ENCODE assay signal across 8 cellular contexts in genomic region chr1:165854101-165854845, GRCh38. TPM values are rescaled to one million over a fixed set of nuclear protein-coding genes. Genes with fewer than 3 reads are reported as not detected.
DNase-seq lines count a peak whose midpoint lies in the region; ATAC-seq, FAIRE-seq and TF ChIP-seq lines count a peak whose summit lies in the region.

No MANE protein-coding gene starts in this region.

- DNase-seq in CD4-positive, CD25-positive, alpha-beta regulatory T cell = no peak
- DNase-seq in GM12878 (ENCODE audit: low read depth, low spot score) = no peak
- DNase-seq in medulla oblongata (ENCODE audit: extremely low spot score) = peak; percentile 38
- no peak for DNase-seq in NCI-H748 (lab: John Stamatoyannopoulos, UW; ENCODE audit: unreplicated experiment)
- DNase-seq in activated CD4-positive, alpha-beta T cell treated with anti-CD3 and anti-CD28 coated beads for 1 hour = no peak
- DNase-seq in H7 = no peak
- no peak for DNase-seq in NCI-H2171 (lab: John Stamatoyannopoulos, UW)

- peak; percentile 25 to 45; a peak in 2 of 4 replicates for TF ChIP-seq EP300 in GM12878 (IDR thresholded peaks at IDR 0.05; ENCODE audit: borderline replicate concordance in 1 of 2, control insufficient read depth in 1 of 2, low read depth in 2 of 2, low read length in 2 of 2)

- peaks cover 85% of the 10 kb centered on the region for H3K79me2 ChIP-seq in GM12878 (ENCODE audit: control insufficient read depth, insufficient read depth, low read length)

- TF ChIP-seq RAD21 in GM12878 (IDR thresholded peaks at IDR 0.05; ENCODE audit: insufficient read depth, low read depth, low read length) = no peak

- 62% methylated on average over 7 of the region's 7 CpGs for WGBS in GM12878 (ENCODE audit: insufficient coverage, insufficient replicate concordance, low lambda C conversion rate, missing lambda C conversion rate)

- no peak for FAIRE-seq in GM12878 (lab: Jason Lieb, UNC)

- no peaks in the 10 kb centered on the region for H3K36me3 Mint-ChIP-seq in CD4-positive, CD25-positive, alpha-beta regulatory T cell

- H3K36me3 ChIP-seq in CD4-positive, CD25-positive, alpha-beta regulatory T cell (ENCODE audit: control insufficient read depth, insufficient read depth, low read length) = no peaks in the 10 kb centered on the region
- H3K36me3 ChIP-seq in HUES6 (ENCODE audit: control insufficient read depth, insufficient read depth, low read length) = no peaks in the 10 kb centered on the region
- peaks cover 0 to 5% of the 10 kb centered on the region in 2 experiments; a peak in 2 of 4 replicates for H3K36me3 ChIP-seq in GM12878 (ENCODE audit: control insufficient read depth in 2 of 2, insufficient read depth in 2 of 2, low read length in 1 of 2)
- H3K36me3 ChIP-seq in H7 (replicated peaks; ENCODE audit: control insufficient read depth, insufficient read depth, low read length) = no peaks in the 10 kb centered on the region; the same call in 1 of the 2 replicates

- H3K27ac Mint-ChIP-seq in CD4-positive, CD25-positive, alpha-beta regulatory T cell = peak overlapping the region in 2 of 3 donors; percentile 7 to 11

- no peak overlapping the region for H3K4me3 Mint-ChIP-seq in CD4-positive, CD25-positive, alpha-beta regulatory T cell

- in situ Hi-C loops in GM12878 (cut with MboI) = no loop called here

- no peak overlapping the region for H3K4me3 ChIP-seq in CD4-positive, CD25-positive, alpha-beta regulatory T cell (ENCODE audit: low read depth, low read length)
- H3K4me3 ChIP-seq in HUES6 (ENCODE audit: low read depth, low read length) (no peak overlapping the region), GM12878 (no peak overlapping the region), H7 (ENCODE audit: insufficient read depth, low read depth, low read length) (no peak overlapping the region)

- no peaks in the 10 kb centered on the region for H3K27me3 ChIP-seq in CD4-positive, CD25-positive, alpha-beta regulatory T cell (ENCODE audit: control insufficient read depth, insufficient read depth, low read length)
- H3K27me3 ChIP-seq in HUES6 (ENCODE audit: control insufficient read depth, insufficient read depth, low read length) (no peaks in the 10 kb centered on the region), GM12878 (replicated peaks in 1 of 2; ENCODE audit: control insufficient read depth in 2 of 2, insufficient read depth in 2 of 2, low read length in 1 of 2) (no peaks in the 10 kb centered on the region), H7 (ENCODE audit: control insufficient read depth, insufficient read depth, low read length) (no peaks in the 10 kb centered on the region)

- POLR2A ChIA-PET in GM12878 (lab: Charles Lee) = interaction anchor here (1.0 to 3.4 kb wide), 9 partner anchors 13 to 31 kb away, joined by 3 to 20 read pairs (median 4); no protein-coding TSS in a partner anchor

- CTCF ChIA-PET in GM12878 (lab: Yijun Ruan, JAX) = interaction anchor here (0.6 to 9.7 kb wide), 6 partner anchors 17 to 231 kb away, joined by 3 to 62 read pairs (median 4); partner anchors contain the start of genes TMCO1 and UCK2

- no peaks in the 10 kb centered on the region for H3K27me3 Mint-ChIP-seq in CD4-positive, CD25-positive, alpha-beta regulatory T cell

- SMC1A ChIA-PET in GM12878 (lab: Charles Lee; ENCODE audit: uncharacterized antibody, unreplicated experiment) = interaction anchor here (1.0 to 17.9 kb wide), 9 partner anchors 9 to 85 kb away, joined by 3 to 212 read pairs (median 9); no protein-coding TSS in a partner anchor

- no peak overlapping the region for H3K27ac ChIP-seq in CD4-positive, CD25-positive, alpha-beta regulatory T cell (ENCODE audit: insufficient read depth, low read length, poor library complexity, severe bottlenecking)
- H3K27ac ChIP-seq in HUES6 (ENCODE audit: low read depth, low read length) = peak overlapping the region; percentile 39; the same call in 1 of the 2 replicates
- H3K27ac ChIP-seq in GM12878 (ENCODE audit: control insufficient read depth, insufficient read depth) = peak overlapping the region; percentile 7

- intact Hi-C loops in GM12878 (cut with micrococcal nuclease; ENCODE audit: unreplicated experiment) = no loop called here

- H3K9me3 Mint-ChIP-seq in CD4-positive, CD25-positive, alpha-beta regulatory T cell = no peaks in the 10 kb centered on the region

- no peaks in the 10 kb centered on the region for H3K9me3 ChIP-seq in CD4-positive, CD25-positive, alpha-beta regulatory T cell (ENCODE audit: control insufficient read depth in 2 of 2, low read length in 2 of 2)
- no peaks in the 10 kb centered on the region for H3K9me3 ChIP-seq in HUES6 (ENCODE audit: control insufficient read depth, insufficient read depth, low read depth, low read length)
- no peaks in the 10 kb centered on the region for H3K9me3 ChIP-seq in GM12878 (replicated peaks; ENCODE audit: control insufficient read depth, insufficient read depth, low read length)

- BruUV-seq in GM12878 (replicated peaks; lab: Mats Ljungman, UMichigan) = no TSS peak

- H3K4me1 ChIP-seq in CD4-positive, CD25-positive, alpha-beta regulatory T cell (ENCODE audit: control insufficient read depth, insufficient read depth, low read length, poor library complexity, severe bottlenecking) = peaks cover 8% of the 10 kb centered on the region
- H3K4me1 ChIP-seq in HUES6 (ENCODE audit: control insufficient read depth, insufficient read depth, low read length) (peaks cover 51% of the 10 kb centered on the region), GM12878 (ENCODE audit: control insufficient read depth, insufficient read depth, low read length) (peaks cover 44% of the 10 kb centered on the region)

- TF ChIP-seq POLR2A in GM12878 (IDR thresholded peaks at IDR 0.05; ENCODE audit: low read depth, low read length) = no peak

- RAD21 ChIA-PET in GM12878 (lab: Charles Lee; ENCODE audit: unreplicated experiment) = interaction anchor here (0.8 to 3.8 kb wide), 7 partner anchors 8 to 85 kb away, joined by 3 to 31 read pairs (median 12); partner anchors contain the start of genes TMCO1 and UCK2

- H3K9ac ChIP-seq in HUES6 (ENCODE audit: low read length) (no peak overlapping the region), GM12878 (ENCODE audit: control insufficient read depth, insufficient read depth, low read length) (no peak overlapping the region)

- H3K4me1 Mint-ChIP-seq in CD4-positive, CD25-positive, alpha-beta regulatory T cell = peaks cover 22 to 31% (median 26%) of the 10 kb centered on the region in 4 donors

- ATAC-seq in CD4-positive, CD25-positive, alpha-beta regulatory T cell (ENCODE audit: low read depth in 2 of 2) = peak in 1 of 2 donors; percentile 24
- peak; percentile 48 for ATAC-seq in GM12878

- no peaks in the 10 kb centered on the region for H4K20me1 ChIP-seq in GM12878 (ENCODE audit: control insufficient read depth, insufficient read depth)

- no peak for TF ChIP-seq CTCF in GM12878 (IDR thresholded peaks at IDR 0.05 in 2 of 3, conservative IDR thresholded peaks at IDR 0.05 in 1 of 3; ENCODE audit: control insufficient read depth in 2 of 3, extremely low read depth in 1 of 3, insufficient read depth in 1 of 3, low read depth in 3 of 3, low read length in 3 of 3)

- H2AFZ ChIP-seq in GM12878 (ENCODE audit: control insufficient read depth, low read depth, low read length) = no peak overlapping the region

- no peak overlapping the region for H3K4me2 ChIP-seq in GM12878 (ENCODE audit: control insufficient read depth, insufficient read depth)

TF ChIP-seq in GM12878, 131 proteins besides CTCF, POLR2A, EP300 and RAD21 (continues in another document):
- peak; percentile 62 for TF ChIP-seq RUNX3 (IDR thresholded peaks at IDR 0.05; ENCODE audit: low read length)
- no peak for TF ChIP-seq TCF12 (IDR thresholded peaks at IDR 0.05; ENCODE audit: low read depth, low read length)
- TF ChIP-seq IKZF2 (IDR thresholded peaks at IDR 0.05) = peak; percentile 72; a peak in 3 of 4 replicates
- TF ChIP-seq EED (IDR thresholded peaks at IDR 0.05; ENCODE audit: low read depth) = peak; percentile 37; the same call in 1 of the 2 replicates
- peak in 1 of 2 experiments; percentile 18; a peak in 1 of 4 replicates for TF ChIP-seq BHLHE40 (IDR thresholded peaks at IDR 0.05; ENCODE audit: borderline replicate concordance in 1 of 2, low read depth in 2 of 2, low read length in 1 of 2)

RNA-seq across cellular contexts. Expression of gene UCK2, which starts 26.9 kb away (rescaled TPM):
- total RNA-seq in CD4-positive, CD25-positive, alpha-beta regulatory T cell = 5.5 TPM
- polyA plus RNA-seq in CD4-positive, CD25-positive, alpha-beta regulatory T cell = 10 to 100 TPM in 2 of 4 donors, 1 to 10 TPM in 2; 9.6 to 12.8 (median 11.2) TPM
- total RNA-seq in GM12878 (2013; cell fraction: nucleolus; rRNA removed) = 49.7 and 55.2 TPM in 2 replicates
- total RNA-seq in GM12878 (2014; rRNA removed) (99.9 and 105 TPM in 2 replicates), GM12878 (2014; rRNA removed; fragmentation: Illumina TruSeq; extraction: Trizol) (55.3 and 57.0 TPM in 2 replicates), GM12878 (2021) (70.9 and 74.0 TPM in 2 replicates)
- polyA plus RNA-seq in GM12878 (2011; ENCODE audit: low read depth) = 35.8 TPM
- polyA plus RNA-seq in GM12878 (2011; rRNA removed) (79.0 and 95.4 TPM in 2 replicates), GM12878 (2014; fragmentation: Illumina TruSeq; extraction: Trizol) (59.0 and 70.7 TPM in 2 replicates), GM12878 (2014; fragmentation: Nextera tagmentation; extraction: Ambion mirVana) (10 to 100 TPM; 67.0 to 74.3 TPM), GM12878 (2014; rRNA removed) (96.3 and 97.0 TPM in 2 replicates), GM12878 (2016; fragmentation: Nextera tagmentation; extraction: Ambion mirVana) (100 to 1,000 TPM in 1 of 2 experiments, 10 to 100 TPM in 1; 97.6 to 106 TPM)
- polyA plus RNA-seq in GM12878 (2011; cell fraction: cytosol; rRNA removed) = 117 and 130 TPM in 2 replicates
- polyA plus RNA-seq in GM12878 (2011; cell fraction: nucleus; rRNA removed) = 66.9 and 67.2 TPM in 2 replicates
- 34.8 and 36.4 TPM in 2 replicates for polyA plus RNA-seq in GM12878 (2012)
- 129 and 137 TPM in 2 replicates for polyA minus RNA-seq in GM12878 (2011; rRNA and poly(A)+ RNA removed)
- polyA minus RNA-seq in GM12878 (2011; cell fraction: cytosol; rRNA and poly(A)+ RNA removed) = 42.0 and 46.0 TPM in 2 replicates
- 27.6 and 52.4 TPM in 2 replicates for polyA minus RNA-seq in GM12878 (2011; cell fraction: nucleus; rRNA and poly(A)+ RNA removed)
- 158 and 160 TPM in 2 replicates for total RNA-seq in H7 (2014; rRNA removed; shearing (Covaris generic))
